In genomic region chr17:77687417-77687816, GRCh38 we compare ENCODE assay signal across 27 cellular contexts.
"Had no signal": no experiment of that assay in that cellular context is flagged by ENCODE, and none has a peak within 500 bp of the region (broad histone marks: within the 10 kb centered on the region; RNA-seq: fewer than 3 reads in every experiment).

No MANE protein-coding gene starts in this region.

- H3K4me1 ChIP-seq: foreskin keratinocyte had no signal

- H3K4me3 ChIP-seq: esophagus muscularis mucosa, gastrocnemius medialis had no signal

- H3K36me3 ChIP-seq: brain microvascular endothelial cell, esophagus muscularis mucosa, gastrocnemius medialis had no signal

- H3K9me3 ChIP-seq: esophagus muscularis mucosa, gastrocnemius medialis had no signal

- ATAC-seq: activated CD4-positive, alpha-beta T cell treated with anti-CD3 and anti-CD28 coated beads for 36 hours; activated CD8-positive, alpha-beta memory T cell treated with anti-CD3 and anti-CD28 coated beads, Interleukin-2, amount 10 ng/mL, durations not matched to agents 7 days and 5 days; activated CD8-positive, alpha-beta T cell treated with anti-CD3 and anti-CD28 coated beads, Interleukin-2, amount 10 ng/mL, durations not matched to agents 7 days and 5 days; effector memory CD8-positive, alpha-beta T cell; foreskin keratinocyte; gastrocnemius medialis had no signal

- H3K27ac ChIP-seq: brain microvascular endothelial cell, esophagus muscularis mucosa, foreskin keratinocyte, gastrocnemius medialis had no signal

- H3K27me3 ChIP-seq: esophagus muscularis mucosa had no signal

- DNase-seq: activated CD4-positive, alpha-beta memory T cell treated with anti-CD3 and anti-CD28 coated beads for 36 hours; activated CD4-positive, alpha-beta T cell treated with anti-CD3 and anti-CD28 coated beads for 36 hours; activated CD4-positive, alpha-beta T cell treated with anti-CD3 and anti-CD28 coated beads, Interleukin-2, amount 10 ng/mL, durations not matched to agents 24 days and 14 days; activated CD4-positive, CD25-positive, alpha-beta regulatory T cell; activated CD4-positive, CD25-positive, alpha-beta regulatory T cell treated with anti-CD3 and anti-CD28 coated beads, Interleukin-2, amount 50 U/mL, for 72 hours; activated CD8-positive, alpha-beta memory T cell treated with anti-CD3 and anti-CD28 coated beads, Interleukin-2, amount 10 ng/mL, durations not matched to agents 7 days and 5 days; activated CD8-positive, alpha-beta memory T cell treated with anti-CD3 and anti-CD28 coated beads, Interleukin-2, amount 50 U/mL, for 4 hours; activated CD8-positive, alpha-beta T cell treated with anti-CD3 and anti-CD28 coated beads, Interleukin-2, amount 10 ng/mL, durations not matched to agents 7 days and 5 days; activated gamma-delta T cell treated with Interleukin-2 at 50 U/mL for 16 hours; activated naive CD4-positive, alpha-beta T cell treated with anti-CD3 and anti-CD28 coated beads, Interleukin-2, amount 50 U/mL, for 16 hours; activated naive CD4-positive, alpha-beta T cell treated with Interleukin-2 at 50 U/mL for 16 hours; activated T-cell treated with anti-CD3 and anti-CD28 coated beads, Interleukin-2, amount 50 U/mL, for 1 hour; activated T-cell treated with anti-CD3 and anti-CD28 coated beads, Interleukin-2, amount 50 U/mL, for 48 hours; amniotic stem cell; anterior cingulate cortex; brain microvascular endothelial cell; caudate nucleus; cortex of kidney; dermis blood vessel endothelial cell; effector CD4-positive, alpha-beta T cell; effector memory CD8-positive, alpha-beta T cell; erythroblast; foreskin keratinocyte; gastrocnemius medialis; glutamatergic neuron; T-helper 2 cell had no signal
